Comparison of ENCODE assay signal across 1 cellular context in the genomic region with DNA sequence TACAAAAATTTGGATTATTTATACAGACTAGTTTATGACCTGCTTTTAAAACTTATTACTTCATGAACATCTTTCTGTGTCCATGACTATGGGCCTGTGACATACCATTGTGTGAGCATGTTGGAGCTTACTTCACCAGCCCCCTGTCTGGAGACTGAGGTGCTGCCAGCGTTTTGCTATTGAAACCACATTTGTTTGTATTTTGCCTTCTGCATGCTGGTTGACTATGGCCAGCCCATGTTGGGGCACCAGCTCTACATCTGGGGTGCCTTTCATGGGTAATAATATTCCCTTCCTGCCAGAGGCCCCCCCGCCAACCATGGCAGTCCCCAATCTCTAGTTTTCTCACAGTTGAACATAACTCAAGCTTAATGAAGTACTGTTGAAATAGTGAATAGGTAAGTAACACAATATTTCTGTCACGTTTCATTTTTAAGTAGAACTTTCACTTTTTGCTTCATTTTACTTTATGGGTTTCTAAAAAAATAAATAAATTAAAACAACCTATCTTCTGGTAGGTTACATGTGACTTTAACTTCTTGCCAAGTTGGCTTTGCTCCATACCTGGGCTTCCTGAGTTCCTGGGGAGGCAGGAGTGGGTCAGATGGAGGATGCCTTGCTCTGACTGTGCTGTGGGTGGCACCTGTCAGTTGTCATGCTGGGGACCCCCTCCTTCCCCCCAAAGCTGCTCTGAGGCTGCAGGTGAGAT.
TF ChIP-seq lines count a peak whose summit lies in the region.

No MANE protein-coding gene starts in this region.

TF ChIP-seq in HepG2, 621 proteins besides CTCF, POLR2A, EP300 and RAD21 (continued from another document):
- TF ChIP-seq, protein P1, sequence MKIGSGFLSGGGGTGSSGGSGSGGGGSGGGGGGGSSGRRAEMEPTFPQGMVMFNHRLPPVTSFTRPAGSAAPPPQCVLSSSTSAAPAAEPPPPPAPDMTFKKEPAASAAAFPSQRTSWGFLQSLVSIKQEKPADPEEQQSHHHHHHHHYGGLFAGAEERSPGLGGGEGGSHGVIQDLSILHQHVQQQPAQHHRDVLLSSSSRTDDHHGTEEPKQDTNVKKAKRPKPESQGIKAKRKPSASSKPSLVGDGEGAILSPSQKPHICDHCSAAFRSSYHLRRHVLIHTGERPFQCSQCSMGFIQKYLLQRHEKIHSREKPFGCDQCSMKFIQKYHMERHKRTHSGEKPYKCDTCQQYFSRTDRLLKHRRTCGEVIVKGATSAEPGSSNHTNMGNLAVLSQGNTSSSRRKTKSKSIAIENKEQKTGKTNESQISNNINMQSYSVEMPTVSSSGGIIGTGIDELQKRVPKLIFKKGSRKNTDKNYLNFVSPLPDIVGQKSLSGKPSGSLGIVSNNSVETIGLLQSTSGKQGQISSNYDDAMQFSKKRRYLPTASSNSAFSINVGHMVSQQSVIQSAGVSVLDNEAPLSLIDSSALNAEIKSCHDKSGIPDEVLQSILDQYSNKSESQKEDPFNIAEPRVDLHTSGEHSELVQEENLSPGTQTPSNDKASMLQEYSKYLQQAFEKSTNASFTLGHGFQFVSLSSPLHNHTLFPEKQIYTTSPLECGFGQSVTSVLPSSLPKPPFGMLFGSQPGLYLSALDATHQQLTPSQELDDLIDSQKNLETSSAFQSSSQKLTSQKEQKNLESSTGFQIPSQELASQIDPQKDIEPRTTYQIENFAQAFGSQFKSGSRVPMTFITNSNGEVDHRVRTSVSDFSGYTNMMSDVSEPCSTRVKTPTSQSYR (CRISPR knock-in tag; IDR thresholded peaks at IDR 0.05; ENCODE audit: borderline replicate concordance): no peak
- no peak for TF ChIP-seq ZBTB8A (CRISPR knock-in tag; IDR thresholded peaks at IDR 0.05; ENCODE audit: borderline replicate concordance, low read depth)
- TF ChIP-seq TBP (CRISPR knock-in tag; IDR thresholded peaks at IDR 0.05): no peak
- no peak for TF ChIP-seq NCOA2 (CRISPR knock-in tag; IDR thresholded peaks at IDR 0.05)
- TF ChIP-seq, protein P2, sequence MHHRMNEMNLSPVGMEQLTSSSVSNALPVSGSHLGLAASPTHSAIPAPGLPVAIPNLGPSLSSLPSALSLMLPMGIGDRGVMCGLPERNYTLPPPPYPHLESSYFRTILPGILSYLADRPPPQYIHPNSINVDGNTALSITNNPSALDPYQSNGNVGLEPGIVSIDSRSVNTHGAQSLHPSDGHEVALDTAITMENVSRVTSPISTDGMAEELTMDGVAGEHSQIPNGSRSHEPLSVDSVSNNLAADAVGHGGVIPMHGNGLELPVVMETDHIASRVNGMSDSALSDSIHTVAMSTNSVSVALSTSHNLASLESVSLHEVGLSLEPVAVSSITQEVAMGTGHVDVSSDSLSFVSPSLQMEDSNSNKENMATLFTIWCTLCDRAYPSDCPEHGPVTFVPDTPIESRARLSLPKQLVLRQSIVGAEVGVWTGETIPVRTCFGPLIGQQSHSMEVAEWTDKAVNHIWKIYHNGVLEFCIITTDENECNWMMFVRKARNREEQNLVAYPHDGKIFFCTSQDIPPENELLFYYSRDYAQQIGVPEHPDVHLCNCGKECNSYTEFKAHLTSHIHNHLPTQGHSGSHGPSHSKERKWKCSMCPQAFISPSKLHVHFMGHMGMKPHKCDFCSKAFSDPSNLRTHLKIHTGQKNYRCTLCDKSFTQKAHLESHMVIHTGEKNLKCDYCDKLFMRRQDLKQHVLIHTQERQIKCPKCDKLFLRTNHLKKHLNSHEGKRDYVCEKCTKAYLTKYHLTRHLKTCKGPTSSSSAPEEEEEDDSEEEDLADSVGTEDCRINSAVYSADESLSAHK (CRISPR knock-in tag; IDR thresholded peaks at IDR 0.05; ENCODE audit: borderline replicate concordance): no peak
- TF ChIP-seq ZNF660 (CRISPR knock-in tag; IDR thresholded peaks at IDR 0.05; ENCODE audit: borderline replicate concordance, low read depth): no peak
- TF ChIP-seq ZNF543 (CRISPR knock-in tag; IDR thresholded peaks at IDR 0.05): no peak
- no peak for TF ChIP-seq RNF2 (conservative IDR thresholded peaks at IDR 0.05; ENCODE audit: low read depth)
- no peak for TF ChIP-seq NKX3-1 (CRISPR knock-in tag; IDR thresholded peaks at IDR 0.05)
- no peak for TF ChIP-seq IRX3 (CRISPR knock-in tag; IDR thresholded peaks at IDR 0.05; ENCODE audit: borderline replicate concordance, low read depth)
TF ChIP-seq in HepG2: peak in this region for 0.
